Comparison of ENCODE assay signal across 1 cellular context in genomic region chr7:30001953-30002352, GRCh38.
TF ChIP-seq lines count a peak whose summit lies in the region.

No MANE protein-coding gene starts in this region.

TF ChIP-seq in K562, 482 proteins besides CTCF, POLR2A, EP300 and RAD21:
- peak; percentile 80 for TF ChIP-seq CEBPB (tag; IDR thresholded peaks at IDR 0.05)
- no peak for TF ChIP-seq SETDB1 (IDR thresholded peaks at IDR 0.05; ENCODE audit: low read length)
- TF ChIP-seq CEBPG (CRISPR knock-in tag; IDR thresholded peaks at IDR 0.05): no peak
- TF ChIP-seq CEBPG (tag; conservative IDR thresholded peaks at IDR 0.05 in 1 of 2, IDR thresholded peaks at IDR 0.05 in 1 of 2): 0 out of 4 replicates have a peak, but pooled peaks of 1 of the 2 experiments have one; percentile 38
- TF ChIP-seq MEF2A (IDR thresholded peaks at IDR 0.05; ENCODE audit: control insufficient read depth, low read depth, low read length): no peak
- TF ChIP-seq ZBTB5 (IDR thresholded peaks at IDR 0.05): no peak
- no peak for TF ChIP-seq MAFG (tag; conservative IDR thresholded peaks at IDR 0.05)
- TF ChIP-seq ZNF561 (CRISPR knock-in tag; conservative IDR thresholded peaks at IDR 0.05): no peak
- no peak for TF ChIP-seq SMARCC2 (IDR thresholded peaks at IDR 0.05; ENCODE audit: low read depth)
- TF ChIP-seq YBX1 (IDR thresholded peaks at IDR 0.05): no peak
- no peak for TF ChIP-seq SMARCB1 (IDR thresholded peaks at IDR 0.05; ENCODE audit: insufficient read length, low read depth)
- no peak for TF ChIP-seq ZNF589 (CRISPR knock-in tag; IDR thresholded peaks at IDR 0.05; ENCODE audit: low read depth)
- no peak for TF ChIP-seq PRDM10 (IDR thresholded peaks at IDR 0.05; ENCODE audit: partially characterized antibody)
- TF ChIP-seq KLF6 (CRISPR knock-in tag; IDR thresholded peaks at IDR 0.05; ENCODE audit: borderline replicate concordance): no peak
- no peak for TF ChIP-seq TCF7 (IDR thresholded peaks at IDR 0.05; ENCODE audit: borderline replicate concordance)
- no peak for TF ChIP-seq MYC (IDR thresholded peaks at IDR 0.05; ENCODE audit: low read depth, low read length)
- TF ChIP-seq MYC (CRISPR knock-in tag; IDR thresholded peaks at IDR 0.05; ENCODE audit: borderline replicate concordance, low read depth): no peak
